19 cellular contexts compared by ENCODE assay signal in the genomic region with DNA sequence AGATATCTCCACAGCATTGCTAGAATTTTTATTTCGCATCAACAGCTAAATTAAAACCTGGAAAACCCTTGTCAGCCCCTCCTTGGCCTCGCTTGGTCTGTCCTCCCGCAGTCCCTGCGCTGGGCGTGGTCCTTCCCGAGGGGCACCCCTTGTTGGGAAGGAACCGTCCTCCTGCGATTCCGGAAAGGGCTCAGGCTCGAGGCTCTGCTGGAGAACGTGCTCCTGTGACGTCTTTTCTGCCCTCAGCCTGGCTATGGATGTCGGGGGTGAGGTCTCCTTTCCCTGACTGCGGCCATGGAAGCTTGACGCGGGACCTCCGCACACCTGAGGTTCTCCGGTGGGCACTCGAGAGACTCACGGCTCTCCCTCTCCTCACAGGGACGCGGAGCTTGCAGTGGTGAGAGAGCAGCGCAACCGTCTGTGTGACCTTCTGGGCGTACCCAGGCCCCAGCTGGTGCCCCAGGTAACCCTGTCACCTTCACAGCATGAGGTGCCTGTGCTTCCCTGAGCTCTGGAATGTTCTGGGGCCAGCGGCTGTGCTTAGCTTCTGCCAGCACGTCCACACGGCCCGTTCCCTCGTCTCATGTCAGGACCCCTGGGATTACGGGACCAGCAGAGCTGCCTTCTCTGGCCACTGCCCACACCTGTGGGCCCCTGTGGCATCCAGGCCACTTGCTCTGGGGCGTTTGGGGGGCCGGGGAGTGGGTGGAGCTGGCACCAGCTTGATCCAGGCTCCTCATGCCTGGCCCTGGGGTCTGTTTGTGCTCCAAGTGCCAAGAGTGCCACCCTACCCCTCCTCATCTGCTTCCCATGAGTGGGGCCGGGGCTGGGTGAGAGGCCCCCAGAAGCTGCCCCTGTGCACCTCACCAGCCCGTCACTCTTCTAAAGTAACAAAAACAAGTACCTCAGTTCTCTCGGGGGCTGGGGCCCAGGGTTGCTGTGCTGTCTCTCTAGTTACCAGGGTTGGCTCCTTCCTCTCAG.
DNase-seq lines count a peak whose midpoint lies in the region; ATAC-seq lines count a peak whose summit lies in the region.
"Had no signal": no experiment of that assay in that cellular context is flagged by ENCODE, and none has a peak within 500 bp of the region (broad histone marks: within the 10 kb centered on the region; RNA-seq: fewer than 3 reads in every experiment).

No MANE protein-coding gene starts in this region.

- no peaks in the 10 kb centered on the region for H3K27me3 Mint-ChIP-seq in stimulated activated memory B cell treated with anti-CD40 and anti-IgM and Interleukin-4, amounts not matched to agents 10 μg/mL and 1 μg/mL and 100 μg/mL, for 72 hours
- H3K27me3 Mint-ChIP-seq: activated naive CD8-positive, alpha-beta T cell; naive thymus-derived CD8-positive, alpha-beta T cell; T-cell had no signal

- no peak overlapping the region for H3K27ac Mint-ChIP-seq in stimulated activated memory B cell treated with anti-CD40 and anti-IgM and Interleukin-4, amounts not matched to agents 10 μg/mL and 1 μg/mL and 100 μg/mL, for 72 hours
- H3K27ac Mint-ChIP-seq: activated naive CD8-positive, alpha-beta T cell; activated T-cell treated with anti-CD3 and anti-CD28 coated beads, Interleukin-2, amount 50 U/mL, for 72 hours; T-cell had no signal

- intact Hi-C loops in left cardiac atrium (cut with DNase I), result no loop called here
- intact Hi-C loops in Right ventricle myocardium inferior (cut with DNase I), result no loop called here
- intact Hi-C loops in posterior cingulate gyrus (cut with DNase I), result no loop called here

- no peak for ATAC-seq in left cardiac atrium
- no peak for ATAC-seq in Right ventricle myocardium inferior
- ATAC-seq in stimulated activated memory B cell treated with anti-CD40 and anti-IgM and Interleukin-4, amounts not matched to agents 10 μg/mL and 1 μg/mL and 100 μg/mL, for 72 hours, result no peak
- ATAC-seq: activated T-cell treated with anti-CD3 and anti-CD28 coated beads, Interleukin-2, amount 50 U/mL, for 72 hours; naive thymus-derived CD8-positive, alpha-beta T cell; T-cell had no signal

- no peak overlapping the region for H3K4me3 Mint-ChIP-seq in stimulated activated memory B cell treated with anti-CD40 and anti-IgM and Interleukin-4, amounts not matched to agents 10 μg/mL and 1 μg/mL and 100 μg/mL, for 72 hours
- H3K4me3 Mint-ChIP-seq: activated naive CD8-positive, alpha-beta T cell; activated T-cell treated with anti-CD3 and anti-CD28 coated beads, Interleukin-2, amount 50 U/mL, for 72 hours; naive thymus-derived CD8-positive, alpha-beta T cell; T-cell had no signal

- no peaks in the 10 kb centered on the region for H3K4me1 Mint-ChIP-seq in stimulated activated memory B cell treated with anti-CD40 and anti-IgM and Interleukin-4, amounts not matched to agents 10 μg/mL and 1 μg/mL and 100 μg/mL, for 72 hours
- H3K4me1 Mint-ChIP-seq: T-cell had no signal

- peaks cover 91% of the 10 kb centered on the region for H3K36me3 Mint-ChIP-seq in stimulated activated memory B cell treated with anti-CD40 and anti-IgM and Interleukin-4, amounts not matched to agents 10 μg/mL and 1 μg/mL and 100 μg/mL, for 72 hours

- DNase-seq in left cardiac atrium (peak; percentile 14), Right ventricle myocardium inferior (ENCODE audit: missing footprints) (no peak), islet precursor cell (peak; percentile 50), posterior cingulate gyrus (peak in 6 of 10 donors; percentile 2 to 77 (median 38)), NCI-H510A treated with DMSO at 0.1 percent for 48 hours (lab: John Stamatoyannopoulos, UW) (no peak), NCI-H1105 (lab: John Stamatoyannopoulos, UW) (no peak)
- DNase-seq: activated CD4-positive, alpha-beta T cell treated with anti-CD3 and anti-CD28 coated beads for 1 hour; activated CD8-positive, alpha-beta memory T cell treated with anti-CD3 and anti-CD28 coated beads for 24 hours; activated T-cell treated with anti-CD3 and anti-CD28 coated beads, Interleukin-2, amount 50 U/mL, for 72 hours; Calu3; KG1; NCI-H1436 treated with DMSO at 0.1 percent for 48 hours; PC-9; SJCRH30; substantia nigra had no signal

- peaks cover 25% of the 10 kb centered on the region for H3K9me3 Mint-ChIP-seq in stimulated activated memory B cell treated with anti-CD40 and anti-IgM and Interleukin-4, amounts not matched to agents 10 μg/mL and 1 μg/mL and 100 μg/mL, for 72 hours

Comparison
In these comparisons a context has a peak if more than half of its experiments do, and no peak if none do; other contexts are left out.
1. DNase-seq: peak in left cardiac atrium (single experiment), islet precursor cell (single experiment) and posterior cingulate gyrus (6 of 10); none in Right ventricle myocardium inferior (single experiment), NCI-H510A treated with DMSO at 0.1 percent for 48 hours (single experiment) and NCI-H1105 (single experiment).